ENCODE assay signal across 2 cellular contexts in the genomic region with DNA sequence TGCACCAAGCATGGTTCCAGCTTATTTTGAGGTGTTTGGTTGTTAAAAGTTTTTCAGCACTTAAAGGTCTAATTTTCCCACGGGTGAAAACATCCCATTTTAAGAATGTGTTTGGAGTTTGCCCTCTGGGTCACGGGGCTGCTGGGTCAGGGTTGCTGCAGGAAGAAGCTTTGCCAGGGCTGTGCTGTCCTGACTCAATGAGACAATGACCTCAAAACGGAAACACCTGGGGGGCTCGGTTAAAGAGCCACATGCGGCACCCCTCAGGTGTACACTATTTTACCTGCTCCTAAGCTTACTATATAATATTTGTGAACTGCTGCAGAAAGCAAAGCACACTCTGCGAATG.
TF ChIP-seq lines count a peak whose summit lies in the region.

No MANE protein-coding gene starts in this region.

TF ChIP-seq in liver, 16 proteins besides CTCF, POLR2A, EP300 and RAD21:
- TF ChIP-seq, protein P1, sequence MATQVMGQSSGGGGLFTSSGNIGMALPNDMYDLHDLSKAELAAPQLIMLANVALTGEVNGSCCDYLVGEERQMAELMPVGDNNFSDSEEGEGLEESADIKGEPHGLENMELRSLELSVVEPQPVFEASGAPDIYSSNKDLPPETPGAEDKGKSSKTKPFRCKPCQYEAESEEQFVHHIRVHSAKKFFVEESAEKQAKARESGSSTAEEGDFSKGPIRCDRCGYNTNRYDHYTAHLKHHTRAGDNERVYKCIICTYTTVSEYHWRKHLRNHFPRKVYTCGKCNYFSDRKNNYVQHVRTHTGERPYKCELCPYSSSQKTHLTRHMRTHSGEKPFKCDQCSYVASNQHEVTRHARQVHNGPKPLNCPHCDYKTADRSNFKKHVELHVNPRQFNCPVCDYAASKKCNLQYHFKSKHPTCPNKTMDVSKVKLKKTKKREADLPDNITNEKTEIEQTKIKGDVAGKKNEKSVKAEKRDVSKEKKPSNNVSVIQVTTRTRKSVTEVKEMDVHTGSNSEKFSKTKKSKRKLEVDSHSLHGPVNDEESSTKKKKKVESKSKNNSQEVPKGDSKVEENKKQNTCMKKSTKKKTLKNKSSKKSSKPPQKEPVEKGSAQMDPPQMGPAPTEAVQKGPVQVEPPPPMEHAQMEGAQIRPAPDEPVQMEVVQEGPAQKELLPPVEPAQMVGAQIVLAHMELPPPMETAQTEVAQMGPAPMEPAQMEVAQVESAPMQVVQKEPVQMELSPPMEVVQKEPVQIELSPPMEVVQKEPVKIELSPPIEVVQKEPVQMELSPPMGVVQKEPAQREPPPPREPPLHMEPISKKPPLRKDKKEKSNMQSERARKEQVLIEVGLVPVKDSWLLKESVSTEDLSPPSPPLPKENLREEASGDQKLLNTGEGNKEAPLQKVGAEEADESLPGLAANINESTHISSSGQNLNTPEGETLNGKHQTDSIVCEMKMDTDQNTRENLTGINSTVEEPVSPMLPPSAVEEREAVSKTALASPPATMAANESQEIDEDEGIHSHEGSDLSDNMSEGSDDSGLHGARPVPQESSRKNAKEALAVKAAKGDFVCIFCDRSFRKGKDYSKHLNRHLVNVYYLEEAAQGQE (IDR thresholded peaks at IDR 0.05): no peak
- no peak for TF ChIP-seq YY1 (IDR thresholded peaks at IDR 0.05)
- TF ChIP-seq, protein P2, sequence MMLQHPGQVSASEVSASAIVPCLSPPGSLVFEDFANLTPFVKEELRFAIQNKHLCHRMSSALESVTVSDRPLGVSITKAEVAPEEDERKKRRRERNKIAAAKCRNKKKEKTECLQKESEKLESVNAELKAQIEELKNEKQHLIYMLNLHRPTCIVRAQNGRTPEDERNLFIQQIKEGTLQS (IDR thresholded peaks at IDR 0.05): no peak
- no peak for TF ChIP-seq MAX (IDR thresholded peaks at IDR 0.05)
- peak; percentile 76 to 92 for TF ChIP-seq HNF4A (conservative IDR thresholded peaks at IDR 0.05)
- TF ChIP-seq SP1 (IDR thresholded peaks at IDR 0.05): no peak
- no peak for TF ChIP-seq HNF4G (IDR thresholded peaks at IDR 0.05)
- TF ChIP-seq ZBTB33 (IDR thresholded peaks at IDR 0.05): no peak
- no peak for TF ChIP-seq NR2F2 (IDR thresholded peaks at IDR 0.05)
- no peak for TF ChIP-seq TAF1 (conservative IDR thresholded peaks at IDR 0.05)
- TF ChIP-seq JUND (IDR thresholded peaks at IDR 0.05): no peak
- no peak for TF ChIP-seq FOXA1 (IDR thresholded peaks at IDR 0.05)
- TF ChIP-seq EGR1 (IDR thresholded peaks at IDR 0.05; ENCODE audit: low read depth in 2 of 2): no peak
- no peak for TF ChIP-seq GABPA (IDR thresholded peaks at IDR 0.05 in 1 of 2, conservative IDR thresholded peaks at IDR 0.05 in 1 of 2)
- no peak for TF ChIP-seq FOXA2 (IDR thresholded peaks at IDR 0.05)
- TF ChIP-seq RXRA (IDR thresholded peaks at IDR 0.05): peak; percentile 29 to 40

TF ChIP-seq in HepG2, 621 proteins besides CTCF, POLR2A, EP300 and RAD21 (continued from another document):
- TF ChIP-seq ZFY (CRISPR knock-in tag; IDR thresholded peaks at IDR 0.05) (no peak), NCOR1 (IDR thresholded peaks at IDR 0.05; ENCODE audit: borderline replicate concordance, low read length) (no peak), TCF7 (IDR thresholded peaks at IDR 0.05; ENCODE audit: low read depth) (no peak), TOE1 (CRISPR knock-in tag; IDR thresholded peaks at IDR 0.05) (no peak), TEAD3 (CRISPR knock-in tag; optimal IDR thresholded peaks at IDR 0.05; ENCODE audit: borderline replicate concordance) (no peak), SUZ12 (IDR thresholded peaks at IDR 0.05; ENCODE audit: low read depth, low read length) (no peak)
- TF ChIP-seq, protein P3, sequence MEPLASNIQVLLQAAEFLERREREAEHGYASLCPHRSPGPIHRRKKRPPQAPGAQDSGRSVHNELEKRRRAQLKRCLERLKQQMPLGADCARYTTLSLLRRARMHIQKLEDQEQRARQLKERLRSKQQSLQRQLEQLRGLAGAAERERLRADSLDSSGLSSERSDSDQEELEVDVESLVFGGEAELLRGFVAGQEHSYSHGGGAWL (CRISPR knock-in tag; IDR thresholded peaks at IDR 0.05): no peak
TF ChIP-seq in HepG2: peak in this region for 0.
